Comparison of ENCODE assay signal across 14 cellular contexts in genomic region chr22:24144471-24145115, GRCh38. TPM values are rescaled to one million over a fixed set of nuclear protein-coding genes. Genes with fewer than 3 reads are reported as not detected.
A peak's percentile ranks its signal among the peaks of the same experiment; 100 is the strongest.
DNase-seq lines count a peak whose midpoint lies in the region; ATAC-seq and TF ChIP-seq lines count a peak whose summit lies in the region.
"Had no signal": no experiment of that assay in that cellular context is flagged by ENCODE, and none has a peak within 500 bp of the region (broad histone marks: within the 10 kb centered on the region; RNA-seq: fewer than 3 reads in every experiment).

No MANE protein-coding gene starts in this region.

- no peaks in the 10 kb centered on the region for H3K9me3 ChIP-seq in BLaER1 treated with 17β-estradiol and CSF1 and Interleukin-3, amounts not matched to agents 10 nM and 100 nM (replicated peaks in 1 of 11)
- H3K9me3 ChIP-seq in KOPT-K1 (ENCODE audit: insufficient read depth, low read length, poor library complexity, severe bottlenecking) (no peaks in the 10 kb centered on the region), osteoblast (ENCODE audit: low read depth, low read length) (no peaks in the 10 kb centered on the region)

- H3K4me3 ChIP-seq in BLaER1 treated with 17β-estradiol and CSF1 and Interleukin-3, amounts not matched to agents 10 nM and 100 nM: peak overlapping the region in 1 of 10 experiments; percentile 56; a peak in 2 of 20 replicates
- no peak overlapping the region for H3K4me3 ChIP-seq in osteoblast (ENCODE audit: insufficient read depth, low read length)
- H3K4me3 ChIP-seq: skin epidermis had no signal

- peak overlapping the region; percentile 21 to 99 (median 90); a peak in 20 of 22 replicates for H3K27ac ChIP-seq in BLaER1 treated with 17β-estradiol and CSF1 and Interleukin-3, amounts not matched to agents 10 nM and 100 nM
- H3K27ac ChIP-seq in KOPT-K1 (ENCODE audit: low read depth, low read length, poor library complexity, severe bottlenecking): peak overlapping the region; percentile 30
- H3K27ac ChIP-seq in osteoblast (ENCODE audit: low read depth, low read length): no peak overlapping the region

- no peak for DNase-seq in effector memory CD8-positive, alpha-beta T cell
- DNase-seq in osteoblast (ENCODE audit: insufficient read length, low spot score, missing footprints) (peak; percentile 71), nucleus accumbens (lab: John Stamatoyannopoulos, UW) (no peak)
- DNase-seq: Calu3, cortex of kidney, mesendoderm, NCI-H1436 treated with DMSO at 0.1 percent for 48 hours, T-helper 9 cell had no signal

- peaks cover 11% of the 10 kb centered on the region for H3K36me3 Mint-ChIP-seq in effector memory CD8-positive, alpha-beta T cell (ENCODE audit: insufficient read depth)

- no peaks in the 10 kb centered on the region for H3K27me3 Mint-ChIP-seq in effector memory CD8-positive, alpha-beta T cell

- H3K4me1 ChIP-seq in BLaER1 treated with 17β-estradiol and CSF1 and Interleukin-3, amounts not matched to agents 10 nM and 100 nM: peaks cover 83 to 100% (median 98%) of the 10 kb centered on the region in 10 experiments
- H3K4me1 ChIP-seq in osteoblast (ENCODE audit: insufficient read depth, low read length): peaks cover 28% of the 10 kb centered on the region

- peaks cover 14% of the 10 kb centered on the region for H3K79me2 ChIP-seq in osteoblast (ENCODE audit: insufficient read depth, low read length)

- H3K4me3 Mint-ChIP-seq in effector memory CD8-positive, alpha-beta T cell: peak overlapping the region; percentile 57 to 76

- H3K4me2 ChIP-seq in BLaER1 treated with 17β-estradiol and CSF1 and Interleukin-3, amounts not matched to agents 10 nM and 100 nM: peak overlapping the region; percentile 73 to 99 (median 97)
- no peak overlapping the region for H3K4me2 ChIP-seq in osteoblast (ENCODE audit: insufficient read depth, low read length)

- H3K9ac ChIP-seq in BLaER1 treated with 17β-estradiol and CSF1 and Interleukin-3, amounts not matched to agents 10 nM and 100 nM: peak overlapping the region in 8 of 11 experiments; percentile 28 to 80 (median 76); a peak in 14 of 22 replicates

- H3K27me3 ChIP-seq in BLaER1 treated with 17β-estradiol and CSF1 and Interleukin-3, amounts not matched to agents 10 nM and 100 nM: no peaks in the 10 kb centered on the region
- no peaks in the 10 kb centered on the region for H3K27me3 ChIP-seq in osteoblast (ENCODE audit: insufficient read depth, low read length)

- no peak for ATAC-seq in effector memory CD8-positive, alpha-beta T cell (replicated peaks)
- ATAC-seq in HG03457 (IDR thresholded peaks at IDR 0.05; ENCODE audit: unreplicated experiment) (no peak), HG02840 (IDR thresholded peaks at IDR 0.05; ENCODE audit: low FRiP score, unreplicated experiment) (no peak), GM19023 (IDR thresholded peaks at IDR 0.05; ENCODE audit: unreplicated experiment) (no peak)

- TF ChIP-seq CTCF in osteoblast (IDR thresholded peaks at IDR 0.05; ENCODE audit: extremely low read depth, low read depth, low read length): no peak

- H3K4me1 Mint-ChIP-seq in effector memory CD8-positive, alpha-beta T cell (ENCODE audit: low read depth in 2 of 2): peaks cover 48 to 60% of the 10 kb centered on the region in 2 donors

- no peaks in the 10 kb centered on the region for H3K9me3 Mint-ChIP-seq in effector memory CD8-positive, alpha-beta T cell

- H3K36me3 ChIP-seq in BLaER1 treated with 17β-estradiol and CSF1 and Interleukin-3, amounts not matched to agents 10 nM and 100 nM: peaks cover 0 to 30% (median 21%) of the 10 kb centered on the region in 11 experiments; a peak in 17 of 22 replicates
- peaks cover 65% of the 10 kb centered on the region for H3K36me3 ChIP-seq in KOPT-K1 (ENCODE audit: insufficient read depth, low read length)
- H3K36me3 ChIP-seq in osteoblast (ENCODE audit: insufficient read depth, low read length): peaks cover 4% of the 10 kb centered on the region

- H3K27ac Mint-ChIP-seq in effector memory CD8-positive, alpha-beta T cell: peak overlapping the region; percentile 68 to 90

- no peak overlapping the region for H2AFZ ChIP-seq in osteoblast (ENCODE audit: low read length)

- H4K20me1 ChIP-seq in BLaER1 treated with 17β-estradiol and CSF1 and Interleukin-3, amounts not matched to agents 10 nM and 100 nM: peaks cover 0 to 14% (median 0%) of the 10 kb centered on the region in 11 experiments; a peak in 3 of 22 replicates
- peaks cover 39% of the 10 kb centered on the region for H4K20me1 ChIP-seq in osteoblast (ENCODE audit: insufficient read depth, low read length)

RNA-seq across cellular contexts. Expression of gene SUSD2, which starts 36.7 kb away (rescaled TPM):
- total RNA-seq in osteoblast: 0.72 and 2.4 TPM in 2 replicates
